Comparison of ENCODE assay signal across 8 cellular contexts in the genomic region with DNA sequence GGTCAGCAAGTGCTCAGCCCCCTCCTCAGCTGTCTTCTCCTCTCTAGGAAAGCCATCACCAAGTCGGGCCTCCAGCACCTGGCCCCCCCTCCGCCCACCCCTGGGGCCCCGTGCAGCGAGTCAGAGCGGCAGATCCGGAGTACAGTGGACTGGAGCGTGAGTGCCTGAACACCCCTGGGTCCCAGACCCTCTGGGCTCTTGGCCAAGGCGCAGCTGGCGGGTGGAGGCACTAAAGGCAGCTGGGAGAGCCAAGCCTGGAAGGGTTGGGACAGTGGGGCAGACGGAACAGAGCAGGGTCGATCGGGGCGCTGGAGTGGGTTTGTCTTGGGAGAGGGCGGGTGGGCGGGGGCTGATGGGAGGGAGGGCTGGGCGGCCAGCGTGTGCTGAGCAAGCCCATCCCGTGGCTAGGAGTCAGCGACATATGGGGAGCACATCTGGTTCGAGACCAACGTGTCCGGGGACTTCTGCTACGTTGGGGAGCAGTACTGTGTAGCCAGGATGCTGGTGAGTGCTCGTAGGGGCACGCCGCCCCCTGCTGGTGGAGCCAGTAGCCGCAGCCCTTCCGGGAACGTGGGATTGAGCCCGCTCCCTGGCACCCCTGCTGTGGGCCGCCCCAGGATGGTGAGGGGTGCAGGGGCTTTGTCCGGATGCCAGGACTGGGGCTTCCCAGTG. TPM values are rescaled to one million over a fixed set of nuclear protein-coding genes. Genes with fewer than 3 reads are reported as not detected.
A peak's percentile ranks its signal among the peaks of the same experiment; 100 is the strongest.
DNase-seq lines count a peak whose midpoint lies in the region; ATAC-seq lines count a peak whose summit lies in the region.

No MANE protein-coding gene starts in this region.

- H3K9me3 Mint-ChIP-seq in T-helper 2 cell treated with Interferon-gamma antibody and Interleukin-4, amounts not matched to agents 5 μg/mL and 100 μg/mL, for 36 hours: no peaks in the 10 kb centered on the region
- H3K9me3 Mint-ChIP-seq in immature natural killer cell: no peaks in the 10 kb centered on the region

- H3K4me1 Mint-ChIP-seq in T-helper 2 cell treated with Interferon-gamma antibody and Interleukin-4, amounts not matched to agents 5 μg/mL and 100 μg/mL, for 36 hours (ENCODE audit: low read depth): peaks cover 14% of the 10 kb centered on the region
- peaks cover 50 to 55% of the 10 kb centered on the region in 2 donors for H3K4me1 Mint-ChIP-seq in immature natural killer cell

- ATAC-seq in HG03378 (IDR thresholded peaks at IDR 0.05; ENCODE audit: unreplicated experiment): peak; percentile 68

- peak; percentile 50 to 84 for DNase-seq in NCI-H524 (lab: John Stamatoyannopoulos, UW)
- no peak for DNase-seq in NCI-H524 treated with DMSO at 0.1 percent for 48 hours (lab: John Stamatoyannopoulos, UW)
- peak; percentile 60 for DNase-seq in T-helper 2 cell treated with Interferon-gamma antibody and Interleukin-4, amounts not matched to agents 5 μg/mL and 100 μg/mL, for 36 hours (ENCODE audit: low spot score)
- DNase-seq in amygdala (lab: John Stamatoyannopoulos, UW): peak in 38 of 56 donors; percentile 20 to 83 (median 52)
- peak; percentile 71 to 78 (median 72) for DNase-seq in immature natural killer cell
- peak; percentile 76 for DNase-seq in stimulated activated CD4-positive, alpha-beta T cell treated with anti-CD3 and anti-CD28 coated beads, Interleukin-4, amount 100 ng/mL, for 1 hour
- DNase-seq in GM19238 (ENCODE audit: insufficient read length, low spot score): no peak

- H3K27me3 Mint-ChIP-seq in T-helper 2 cell treated with Interferon-gamma antibody and Interleukin-4, amounts not matched to agents 5 μg/mL and 100 μg/mL, for 36 hours (ENCODE audit: low read depth): no peaks in the 10 kb centered on the region
- peaks cover 1 to 10% (median 4%) of the 10 kb centered on the region in 3 donors for H3K27me3 Mint-ChIP-seq in immature natural killer cell (ENCODE audit: low read depth in 3 of 3)

- no peak overlapping the region for H3K4me3 Mint-ChIP-seq in T-helper 2 cell treated with Interferon-gamma antibody and Interleukin-4, amounts not matched to agents 5 μg/mL and 100 μg/mL, for 36 hours
- peak overlapping the region in 1 of 5 donors; percentile 52 for H3K4me3 Mint-ChIP-seq in immature natural killer cell

- H3K27ac Mint-ChIP-seq in T-helper 2 cell treated with Interferon-gamma antibody and Interleukin-4, amounts not matched to agents 5 μg/mL and 100 μg/mL, for 36 hours: no peak overlapping the region
- peak overlapping the region in 2 of 6 donors; percentile 5 to 64 for H3K27ac Mint-ChIP-seq in immature natural killer cell

- peaks cover 30% of the 10 kb centered on the region for H3K36me3 Mint-ChIP-seq in T-helper 2 cell treated with Interferon-gamma antibody and Interleukin-4, amounts not matched to agents 5 μg/mL and 100 μg/mL, for 36 hours (ENCODE audit: low read depth)
- H3K36me3 Mint-ChIP-seq in immature natural killer cell: peaks cover 0 to 18% (median 7%) of the 10 kb centered on the region in 3 donors

RNA-seq across cellular contexts. Expression of gene MDK, which starts 14.1 kb away (rescaled TPM):
- polyA plus RNA-seq in immature natural killer cell: under 1 TPM in 1 of 3 donors, not detected in 2; 0.44 TPM

RNA-seq across cellular contexts. Expression of gene DGKZ, which starts 20.1 kb away (rescaled TPM):
- polyA plus RNA-seq in immature natural killer cell: 100 to 1,000 TPM in 1 of 3 donors, 10 to 100 TPM in 2; 40.7 to 120 (median 63.6) TPM

RNA-seq across cellular contexts. Expression of gene CHRM4, which starts 24.2 kb away (rescaled TPM):
- polyA plus RNA-seq in immature natural killer cell: under 1 TPM in 2 of 3 donors, not detected in 1; 0.31 to 0.51 TPM

Comparison
In these comparisons a context has a peak if more than half of its experiments do, and no peak if none do; other contexts are left out.
1. DNase-seq: peak in NCI-H524 (2 of 2), T-helper 2 cell treated with Interferon-gamma antibody and Interleukin-4, amounts not matched to agents 5 μg/mL and 100 μg/mL, for 36 hours (single experiment), amygdala (38 of 56), immature natural killer cell (3 of 3) and stimulated activated CD4-positive, alpha-beta T cell treated with anti-CD3 and anti-CD28 coated beads, Interleukin-4, amount 100 ng/mL, for 1 hour (single experiment); none in NCI-H524 treated with DMSO at 0.1 percent for 48 hours (single experiment) and GM19238 (single experiment).